9 cellular contexts compared by ENCODE assay signal in the genomic region with DNA sequence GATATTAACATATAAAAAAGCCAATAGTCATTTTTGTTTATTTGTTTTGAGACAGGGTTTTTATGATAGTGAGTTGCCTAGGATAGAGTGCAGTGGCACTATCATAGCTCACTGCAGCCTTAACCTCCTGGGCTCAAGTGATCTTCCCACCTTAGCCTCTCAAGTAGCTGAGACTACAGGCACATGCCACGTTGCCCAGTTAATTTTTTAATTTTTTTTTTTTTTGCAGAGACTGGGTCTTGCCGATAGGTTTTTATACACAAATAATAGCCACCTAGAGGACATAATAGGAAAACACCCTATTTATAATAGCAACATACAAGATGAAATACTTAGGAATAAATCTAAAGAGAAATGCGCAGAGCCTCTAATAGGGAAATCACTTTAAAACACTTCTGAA. TPM values are rescaled to one million over a fixed set of nuclear protein-coding genes. Genes with fewer than 3 reads are reported as not detected.
A peak's percentile ranks its signal among the peaks of the same experiment; 100 is the strongest.
DNase-seq lines count a peak whose midpoint lies in the region; ATAC-seq and TF ChIP-seq lines count a peak whose summit lies in the region.
"Had no signal": no experiment of that assay in that cellular context is flagged by ENCODE, and none has a peak within 500 bp of the region (broad histone marks: within the 10 kb centered on the region; RNA-seq: fewer than 3 reads in every experiment).

No MANE protein-coding gene starts in this region.

- no peaks in the 10 kb centered on the region for H3K9me3 Mint-ChIP-seq in activated CD4-positive, alpha-beta T cell treated with anti-CD3 and anti-CD28 coated beads, Interleukin-2, amount 10 ng/mL, durations not matched to agents 7 days and 5 days
- H3K9me3 Mint-ChIP-seq in stimulated activated memory B cell treated with anti-CD40 and anti-IgM and Interleukin-4, amounts not matched to agents 10 μg/mL and 1 μg/mL and 100 μg/mL, for 72 hours = no peaks in the 10 kb centered on the region

- no peak for DNase-seq in activated CD4-positive, alpha-beta T cell treated with anti-CD3 and anti-CD28 coated beads, Interleukin-2, amount 10 ng/mL, durations not matched to agents 7 days and 5 days
- DNase-seq in activated CD4-positive, alpha-beta T cell treated with anti-CD3 and anti-CD28 coated beads for 4 hours = no peak
- DNase-seq in RWPE1 (ENCODE audit: low spot score) (no peak), fibroblast of mammary gland (ENCODE audit: low read depth) (peak; percentile 66), NCI-H526 treated with DMSO at 0.1 percent for 48 hours (lab: John Stamatoyannopoulos, UW) (no peak)
- DNase-seq in activated T-cell treated with anti-CD3 and anti-CD28 coated beads, Interleukin-2, amount 50 U/mL, for 1 hour = no peak
- DNase-seq: SJCRH30 had no signal

- H3K27ac Mint-ChIP-seq in activated CD4-positive, alpha-beta T cell treated with anti-CD3 and anti-CD28 coated beads, Interleukin-2, amount 10 ng/mL, durations not matched to agents 7 days and 5 days = peak overlapping the region; percentile 41
- peak overlapping the region; percentile 40 for H3K27ac Mint-ChIP-seq in stimulated activated memory B cell treated with anti-CD40 and anti-IgM and Interleukin-4, amounts not matched to agents 10 μg/mL and 1 μg/mL and 100 μg/mL, for 72 hours

- H3K27ac ChIP-seq in RWPE1 = no peak overlapping the region
- H3K27ac ChIP-seq: SJCRH30 had no signal

- H3K27me3 Mint-ChIP-seq in activated CD4-positive, alpha-beta T cell treated with anti-CD3 and anti-CD28 coated beads, Interleukin-2, amount 10 ng/mL, durations not matched to agents 7 days and 5 days = no peaks in the 10 kb centered on the region
- no peaks in the 10 kb centered on the region for H3K27me3 Mint-ChIP-seq in stimulated activated memory B cell treated with anti-CD40 and anti-IgM and Interleukin-4, amounts not matched to agents 10 μg/mL and 1 μg/mL and 100 μg/mL, for 72 hours

- CTCF ChIA-PET in activated CD4-positive, alpha-beta T cell treated with anti-CD3 and anti-CD28 coated beads, Interleukin-2, amount 10 ng/mL, durations not matched to agents 7 days and 5 days (lab: Charles Lee) = interaction anchor here (0.6 to 1.3 kb wide), 8 partner anchors 17 to 1428 kb away, joined by 3 to 6 read pairs (median 4); no protein-coding TSS in a partner anchor
- CTCF ChIA-PET in RWPE1 (lab: Yijun Ruan, JAX) = interaction anchor here (0.6 to 0.7 kb wide), 2 partner anchors 60 to 262 kb away, joined by 4 to 6 read pairs; no protein-coding TSS in a partner anchor

- H3K36me3 Mint-ChIP-seq in activated CD4-positive, alpha-beta T cell treated with anti-CD3 and anti-CD28 coated beads, Interleukin-2, amount 10 ng/mL, durations not matched to agents 7 days and 5 days (ENCODE audit: low read depth) = peaks cover 41% of the 10 kb centered on the region
- H3K36me3 Mint-ChIP-seq in stimulated activated memory B cell treated with anti-CD40 and anti-IgM and Interleukin-4, amounts not matched to agents 10 μg/mL and 1 μg/mL and 100 μg/mL, for 72 hours = peaks cover 28% of the 10 kb centered on the region

- peaks cover 37% of the 10 kb centered on the region for H3K4me1 Mint-ChIP-seq in activated CD4-positive, alpha-beta T cell treated with anti-CD3 and anti-CD28 coated beads, Interleukin-2, amount 10 ng/mL, durations not matched to agents 7 days and 5 days
- H3K4me1 Mint-ChIP-seq in stimulated activated memory B cell treated with anti-CD40 and anti-IgM and Interleukin-4, amounts not matched to agents 10 μg/mL and 1 μg/mL and 100 μg/mL, for 72 hours = peaks cover 24% of the 10 kb centered on the region

- POLR2A ChIA-PET in activated CD4-positive, alpha-beta T cell treated with anti-CD3 and anti-CD28 coated beads, Interleukin-2, amount 10 ng/mL, durations not matched to agents 7 days and 5 days (lab: Charles Lee) = interaction anchor here (0.6 kb wide), 1 partner anchor 53 kb away, joined by 5 read pairs; no protein-coding TSS in a partner anchor
- POLR2A ChIA-PET in RWPE1 (lab: Yijun Ruan, JAX; ENCODE audit: low non-redundant PET) = no interaction called here

- TF ChIP-seq CTCF in RWPE1 (conservative IDR thresholded peaks at IDR 0.05; ENCODE audit: low read depth) = peak; percentile 64
- TF ChIP-seq CTCF in fibroblast of mammary gland (conservative IDR thresholded peaks at IDR 0.05; ENCODE audit: control insufficient read depth, insufficient read depth, low read depth, low read length) = peak; percentile 35

- H3K4me3 Mint-ChIP-seq in activated CD4-positive, alpha-beta T cell treated with anti-CD3 and anti-CD28 coated beads, Interleukin-2, amount 10 ng/mL, durations not matched to agents 7 days and 5 days = no peak overlapping the region
- H3K4me3 Mint-ChIP-seq in stimulated activated memory B cell treated with anti-CD40 and anti-IgM and Interleukin-4, amounts not matched to agents 10 μg/mL and 1 μg/mL and 100 μg/mL, for 72 hours = no peak overlapping the region

- H3K4me3 ChIP-seq in fibroblast of mammary gland (ENCODE audit: control insufficient read depth, low read depth, low read length) = no peak overlapping the region
- H3K4me3 ChIP-seq: SJCRH30 had no signal

- no peak for ATAC-seq in stimulated activated memory B cell treated with anti-CD40 and anti-IgM and Interleukin-4, amounts not matched to agents 10 μg/mL and 1 μg/mL and 100 μg/mL, for 72 hours
- no peak for ATAC-seq in GM21576 (IDR thresholded peaks at IDR 0.05; ENCODE audit: unreplicated experiment)

RNA-seq across cellular contexts. Expression of gene EIF3J, which starts 13.3 kb away (rescaled TPM):
- 10 to 100 TPM; 86.1 to 94.9 TPM for total RNA-seq in activated CD4-positive, alpha-beta T cell treated with anti-CD3 and anti-CD28 coated beads, Interleukin-2, amount 10 ng/mL, durations not matched to agents 7 days and 5 days
